Comparison of ENCODE assay signal across 10 cellular contexts in genomic region chr1:100907887-100908286, GRCh38.
"Had no signal": no experiment of that assay in that cellular context is flagged by ENCODE, and none has a peak within 500 bp of the region (broad histone marks: within the 10 kb centered on the region; RNA-seq: fewer than 3 reads in every experiment).

No MANE protein-coding gene starts in this region.

- H3K27me3 ChIP-seq: ascending aorta, heart left ventricle, pancreas, tibial artery had no signal

- H3K27ac ChIP-seq: ascending aorta, heart left ventricle, pancreas, tibial artery, VCaP had no signal

- H3K4me1 ChIP-seq: ascending aorta, heart left ventricle, pancreas, tibial artery had no signal

- H3K4me3 ChIP-seq: ascending aorta, heart left ventricle, pancreas, tibial artery had no signal

- ATAC-seq: activated naive CD4-positive, alpha-beta T cell treated with anti-CD3 and anti-CD28 coated beads, Interleukin-2, amount 50 U/mL, for 72 hours; heart left ventricle; pancreas had no signal

- H3K9me3 ChIP-seq: ascending aorta, pancreas, tibial artery had no signal

- DNase-seq: foreskin melanocyte; heart left ventricle; pancreas; retina; stimulated activated CD4-positive, alpha-beta T cell treated with anti-CD3 and anti-CD28 coated beads, Interleukin-15, amount 100 ng/mL, for 24 hours; stimulated activated CD4-positive, alpha-beta T cell treated with anti-CD3 and anti-CD28 coated beads, Interleukin-4, amount 100 ng/mL, for 24 hours; tibial artery had no signal
